In the genomic region with DNA sequence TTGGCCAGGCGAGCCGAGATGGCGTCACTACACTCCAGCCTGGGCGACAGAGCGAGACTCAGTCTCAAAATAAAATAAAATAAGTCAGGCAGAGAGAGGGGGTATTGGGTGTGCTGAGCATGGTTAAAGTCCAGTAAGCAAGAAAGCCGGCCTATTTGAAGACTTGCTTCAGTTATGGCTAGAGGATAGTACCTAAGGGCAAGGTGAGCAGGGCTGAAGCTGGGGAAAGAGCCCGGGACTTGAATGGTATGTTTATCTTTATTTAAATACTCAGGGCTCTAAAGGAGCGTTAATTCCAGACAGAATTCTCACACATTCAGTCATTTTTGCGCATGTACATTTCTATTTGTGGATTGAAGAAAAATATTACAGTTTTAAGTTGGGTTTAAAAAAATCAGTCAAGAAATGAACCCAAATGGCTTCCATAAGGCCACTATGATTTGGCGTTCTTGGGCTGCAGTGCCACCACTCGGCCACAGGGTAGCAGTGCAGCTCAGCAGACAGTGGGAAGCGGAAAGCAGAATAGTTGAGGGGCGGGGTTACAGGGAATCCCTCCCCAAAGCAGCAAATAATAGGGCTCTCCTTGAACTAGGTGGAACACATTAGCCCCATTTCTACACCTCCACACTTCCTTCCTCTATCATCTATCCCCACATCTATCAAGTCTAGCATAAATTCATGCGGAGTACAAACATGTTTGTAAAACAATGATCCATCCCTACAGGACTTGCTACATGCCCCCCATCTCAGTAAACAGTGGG, we compare ENCODE assay signal across 1 cellular context.
TF ChIP-seq lines count a peak whose summit lies in the region.

No MANE protein-coding gene starts in this region.

TF ChIP-seq in HepG2, 621 proteins besides CTCF, POLR2A, EP300 and RAD21 (continued from another document and continues in another):
- TF ChIP-seq, protein P1, sequence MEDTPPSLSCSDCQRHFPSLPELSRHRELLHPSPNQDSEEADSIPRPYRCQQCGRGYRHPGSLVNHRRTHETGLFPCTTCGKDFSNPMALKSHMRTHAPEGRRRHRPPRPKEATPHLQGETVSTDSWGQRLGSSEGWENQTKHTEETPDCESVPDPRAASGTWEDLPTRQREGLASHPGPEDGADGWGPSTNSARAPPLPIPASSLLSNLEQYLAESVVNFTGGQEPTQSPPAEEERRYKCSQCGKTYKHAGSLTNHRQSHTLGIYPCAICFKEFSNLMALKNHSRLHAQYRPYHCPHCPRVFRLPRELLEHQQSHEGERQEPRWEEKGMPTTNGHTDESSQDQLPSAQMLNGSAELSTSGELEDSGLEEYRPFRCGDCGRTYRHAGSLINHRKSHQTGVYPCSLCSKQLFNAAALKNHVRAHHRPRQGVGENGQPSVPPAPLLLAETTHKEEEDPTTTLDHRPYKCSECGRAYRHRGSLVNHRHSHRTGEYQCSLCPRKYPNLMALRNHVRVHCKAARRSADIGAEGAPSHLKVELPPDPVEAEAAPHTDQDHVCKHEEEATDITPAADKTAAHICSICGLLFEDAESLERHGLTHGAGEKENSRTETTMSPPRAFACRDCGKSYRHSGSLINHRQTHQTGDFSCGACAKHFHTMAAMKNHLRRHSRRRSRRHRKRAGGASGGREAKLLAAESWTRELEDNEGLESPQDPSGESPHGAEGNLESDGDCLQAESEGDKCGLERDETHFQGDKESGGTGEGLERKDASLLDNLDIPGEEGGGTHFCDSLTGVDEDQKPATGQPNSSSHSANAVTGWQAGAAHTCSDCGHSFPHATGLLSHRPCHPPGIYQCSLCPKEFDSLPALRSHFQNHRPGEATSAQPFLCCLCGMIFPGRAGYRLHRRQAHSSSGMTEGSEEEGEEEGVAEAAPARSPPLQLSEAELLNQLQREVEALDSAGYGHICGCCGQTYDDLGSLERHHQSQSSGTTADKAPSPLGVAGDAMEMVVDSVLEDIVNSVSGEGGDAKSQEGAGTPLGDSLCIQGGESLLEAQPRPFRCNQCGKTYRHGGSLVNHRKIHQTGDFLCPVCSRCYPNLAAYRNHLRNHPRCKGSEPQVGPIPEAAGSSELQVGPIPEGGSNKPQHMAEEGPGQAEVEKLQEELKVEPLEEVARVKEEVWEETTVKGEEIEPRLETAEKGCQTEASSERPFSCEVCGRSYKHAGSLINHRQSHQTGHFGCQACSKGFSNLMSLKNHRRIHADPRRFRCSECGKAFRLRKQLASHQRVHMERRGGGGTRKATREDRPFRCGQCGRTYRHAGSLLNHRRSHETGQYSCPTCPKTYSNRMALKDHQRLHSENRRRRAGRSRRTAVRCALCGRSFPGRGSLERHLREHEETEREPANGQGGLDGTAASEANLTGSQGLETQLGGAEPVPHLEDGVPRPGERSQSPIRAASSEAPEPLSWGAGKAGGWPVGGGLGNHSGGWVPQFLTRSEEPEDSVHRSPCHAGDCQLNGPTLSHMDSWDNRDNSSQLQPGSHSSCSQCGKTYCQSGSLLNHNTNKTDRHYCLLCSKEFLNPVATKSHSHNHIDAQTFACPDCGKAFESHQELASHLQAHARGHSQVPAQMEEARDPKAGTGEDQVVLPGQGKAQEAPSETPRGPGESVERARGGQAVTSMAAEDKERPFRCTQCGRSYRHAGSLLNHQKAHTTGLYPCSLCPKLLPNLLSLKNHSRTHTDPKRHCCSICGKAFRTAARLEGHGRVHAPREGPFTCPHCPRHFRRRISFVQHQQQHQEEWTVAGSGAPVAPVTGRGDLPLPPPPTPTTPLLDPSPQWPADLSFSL (CRISPR knock-in tag; IDR thresholded peaks at IDR 0.05), result no peak
- TF ChIP-seq KMT2A (CRISPR knock-in tag; IDR thresholded peaks at IDR 0.05), result no peak
- TF ChIP-seq FOXK2 (IDR thresholded peaks at IDR 0.05), result no peak
- TF ChIP-seq ZNF878 (CRISPR knock-in tag; IDR thresholded peaks at IDR 0.05), result no peak
- TF ChIP-seq KDM4B (CRISPR knock-in tag; IDR thresholded peaks at IDR 0.05), result no peak
- TF ChIP-seq, protein P2, sequence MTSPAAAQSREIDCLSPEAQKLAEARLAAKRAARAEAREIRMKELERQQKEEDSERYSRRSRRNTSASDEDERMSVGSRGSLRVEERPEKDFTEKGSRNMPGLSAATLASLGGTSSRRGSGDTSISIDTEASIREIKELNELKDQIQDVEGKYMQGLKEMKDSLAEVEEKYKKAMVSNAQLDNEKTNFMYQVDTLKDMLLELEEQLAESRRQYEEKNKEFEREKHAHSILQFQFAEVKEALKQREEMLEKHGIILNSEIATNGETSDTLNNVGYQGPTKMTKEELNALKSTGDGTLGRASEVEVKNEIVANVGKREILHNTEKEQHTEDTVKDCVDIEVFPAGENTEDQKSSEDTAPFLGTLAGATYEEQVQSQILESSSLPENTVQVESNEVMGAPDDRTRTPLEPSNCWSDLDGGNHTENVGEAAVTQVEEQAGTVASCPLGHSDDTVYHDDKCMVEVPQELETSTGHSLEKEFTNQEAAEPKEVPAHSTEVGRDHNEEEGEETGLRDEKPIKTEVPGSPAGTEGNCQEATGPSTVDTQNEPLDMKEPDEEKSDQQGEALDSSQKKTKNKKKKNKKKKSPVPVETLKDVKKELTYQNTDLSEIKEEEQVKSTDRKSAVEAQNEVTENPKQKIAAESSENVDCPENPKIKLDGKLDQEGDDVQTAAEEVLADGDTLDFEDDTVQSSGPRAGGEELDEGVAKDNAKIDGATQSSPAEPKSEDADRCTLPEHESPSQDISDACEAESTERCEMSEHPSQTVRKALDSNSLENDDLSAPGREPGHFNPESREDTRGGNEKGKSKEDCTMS (CRISPR knock-in tag; conservative IDR thresholded peaks at IDR 0.05), result no peak
- 0 out of 2 replicates have a peak, but pooled peaks have one; percentile 33 for TF ChIP-seq HDAC2 (CRISPR knock-in tag; IDR thresholded peaks at IDR 0.05)
- TF ChIP-seq, protein P3, sequence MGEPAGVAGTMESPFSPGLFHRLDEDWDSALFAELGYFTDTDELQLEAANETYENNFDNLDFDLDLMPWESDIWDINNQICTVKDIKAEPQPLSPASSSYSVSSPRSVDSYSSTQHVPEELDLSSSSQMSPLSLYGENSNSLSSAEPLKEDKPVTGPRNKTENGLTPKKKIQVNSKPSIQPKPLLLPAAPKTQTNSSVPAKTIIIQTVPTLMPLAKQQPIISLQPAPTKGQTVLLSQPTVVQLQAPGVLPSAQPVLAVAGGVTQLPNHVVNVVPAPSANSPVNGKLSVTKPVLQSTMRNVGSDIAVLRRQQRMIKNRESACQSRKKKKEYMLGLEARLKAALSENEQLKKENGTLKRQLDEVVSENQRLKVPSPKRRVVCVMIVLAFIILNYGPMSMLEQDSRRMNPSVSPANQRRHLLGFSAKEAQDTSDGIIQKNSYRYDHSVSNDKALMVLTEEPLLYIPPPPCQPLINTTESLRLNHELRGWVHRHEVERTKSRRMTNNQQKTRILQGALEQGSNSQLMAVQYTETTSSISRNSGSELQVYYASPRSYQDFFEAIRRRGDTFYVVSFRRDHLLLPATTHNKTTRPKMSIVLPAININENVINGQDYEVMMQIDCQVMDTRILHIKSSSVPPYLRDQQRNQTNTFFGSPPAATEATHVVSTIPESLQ (CRISPR knock-in tag; conservative IDR thresholded peaks at IDR 0.05), result no peak
- no peak for TF ChIP-seq BRD4 (CRISPR knock-in tag; IDR thresholded peaks at IDR 0.05)
- TF ChIP-seq ZNF17 (CRISPR knock-in tag; IDR thresholded peaks at IDR 0.05), result no peak
- TF ChIP-seq PHF21A (CRISPR knock-in tag; IDR thresholded peaks at IDR 0.05), result no peak
- no peak for TF ChIP-seq FOXM1 (CRISPR knock-in tag; IDR thresholded peaks at IDR 0.05)
- TF ChIP-seq HDAC1 (CRISPR knock-in tag; IDR thresholded peaks at IDR 0.05), result no peak
- no peak for TF ChIP-seq PAF1 (CRISPR knock-in tag; IDR thresholded peaks at IDR 0.05)
- no peak for TF ChIP-seq ZFP36 (IDR thresholded peaks at IDR 0.05; ENCODE audit: borderline replicate concordance, low read depth, low read length, partially characterized antibody)
- TF ChIP-seq, protein P4, sequence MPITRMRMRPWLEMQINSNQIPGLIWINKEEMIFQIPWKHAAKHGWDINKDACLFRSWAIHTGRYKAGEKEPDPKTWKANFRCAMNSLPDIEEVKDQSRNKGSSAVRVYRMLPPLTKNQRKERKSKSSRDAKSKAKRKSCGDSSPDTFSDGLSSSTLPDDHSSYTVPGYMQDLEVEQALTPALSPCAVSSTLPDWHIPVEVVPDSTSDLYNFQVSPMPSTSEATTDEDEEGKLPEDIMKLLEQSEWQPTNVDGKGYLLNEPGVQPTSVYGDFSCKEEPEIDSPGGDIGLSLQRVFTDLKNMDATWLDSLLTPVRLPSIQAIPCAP (CRISPR knock-in tag; IDR thresholded peaks at IDR 0.05; ENCODE audit: low read depth), result no peak
- TF ChIP-seq, protein P5, sequence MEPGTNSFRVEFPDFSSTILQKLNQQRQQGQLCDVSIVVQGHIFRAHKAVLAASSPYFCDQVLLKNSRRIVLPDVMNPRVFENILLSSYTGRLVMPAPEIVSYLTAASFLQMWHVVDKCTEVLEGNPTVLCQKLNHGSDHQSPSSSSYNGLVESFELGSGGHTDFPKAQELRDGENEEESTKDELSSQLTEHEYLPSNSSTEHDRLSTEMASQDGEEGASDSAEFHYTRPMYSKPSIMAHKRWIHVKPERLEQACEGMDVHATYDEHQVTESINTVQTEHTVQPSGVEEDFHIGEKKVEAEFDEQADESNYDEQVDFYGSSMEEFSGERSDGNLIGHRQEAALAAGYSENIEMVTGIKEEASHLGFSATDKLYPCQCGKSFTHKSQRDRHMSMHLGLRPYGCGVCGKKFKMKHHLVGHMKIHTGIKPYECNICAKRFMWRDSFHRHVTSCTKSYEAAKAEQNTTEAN (CRISPR knock-in tag; conservative IDR thresholded peaks at IDR 0.05), result no peak
- no peak for TF ChIP-seq CBFB (CRISPR knock-in tag; IDR thresholded peaks at IDR 0.05)
- peak; percentile 70; the same call in 1 of the 2 replicates for TF ChIP-seq MIXL1 (CRISPR knock-in tag; IDR thresholded peaks at IDR 0.05)
- TF ChIP-seq, protein P6, sequence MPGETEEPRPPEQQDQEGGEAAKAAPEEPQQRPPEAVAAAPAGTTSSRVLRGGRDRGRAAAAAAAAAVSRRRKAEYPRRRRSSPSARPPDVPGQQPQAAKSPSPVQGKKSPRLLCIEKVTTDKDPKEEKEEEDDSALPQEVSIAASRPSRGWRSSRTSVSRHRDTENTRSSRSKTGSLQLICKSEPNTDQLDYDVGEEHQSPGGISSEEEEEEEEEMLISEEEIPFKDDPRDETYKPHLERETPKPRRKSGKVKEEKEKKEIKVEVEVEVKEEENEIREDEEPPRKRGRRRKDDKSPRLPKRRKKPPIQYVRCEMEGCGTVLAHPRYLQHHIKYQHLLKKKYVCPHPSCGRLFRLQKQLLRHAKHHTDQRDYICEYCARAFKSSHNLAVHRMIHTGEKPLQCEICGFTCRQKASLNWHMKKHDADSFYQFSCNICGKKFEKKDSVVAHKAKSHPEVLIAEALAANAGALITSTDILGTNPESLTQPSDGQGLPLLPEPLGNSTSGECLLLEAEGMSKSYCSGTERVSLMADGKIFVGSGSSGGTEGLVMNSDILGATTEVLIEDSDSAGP (CRISPR knock-in tag; IDR thresholded peaks at IDR 0.05; ENCODE audit: borderline replicate concordance), result no peak
- no peak for TF ChIP-seq KLF15 (CRISPR knock-in tag; IDR thresholded peaks at IDR 0.05; ENCODE audit: borderline replicate concordance)
- TF ChIP-seq ELF3 (CRISPR knock-in tag; IDR thresholded peaks at IDR 0.05), result peak; percentile 52; the same call in 1 of the 2 replicates
- TF ChIP-seq ZMAT3 (CRISPR knock-in tag; conservative IDR thresholded peaks at IDR 0.05), result no peak
- no peak for TF ChIP-seq PCBP2 (optimal IDR thresholded peaks at IDR 0.05; ENCODE audit: low read depth, low read length, poor library complexity, severe bottlenecking)
- 0 out of 2 replicates have a peak, but pooled peaks have one; percentile 56 for TF ChIP-seq ZNF772 (CRISPR knock-in tag; IDR thresholded peaks at IDR 0.05)
- TF ChIP-seq ZBTB7A (CRISPR knock-in tag; IDR thresholded peaks at IDR 0.05), result no peak
- TF ChIP-seq ZNF776 (CRISPR knock-in tag; IDR thresholded peaks at IDR 0.05), result no peak
- peak; percentile 65 for TF ChIP-seq GATAD2A (CRISPR knock-in tag; IDR thresholded peaks at IDR 0.05)
- no peak for TF ChIP-seq SMAD9 (CRISPR knock-in tag; IDR thresholded peaks at IDR 0.05)
- TF ChIP-seq, protein P7, sequence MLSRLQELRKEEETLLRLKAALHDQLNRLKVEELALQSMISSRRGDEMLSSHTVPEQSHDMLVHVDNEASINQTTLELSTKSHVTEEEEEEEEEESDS (CRISPR knock-in tag; IDR thresholded peaks at IDR 0.05; ENCODE audit: borderline replicate concordance), result no peak
- TF ChIP-seq, protein P8, sequence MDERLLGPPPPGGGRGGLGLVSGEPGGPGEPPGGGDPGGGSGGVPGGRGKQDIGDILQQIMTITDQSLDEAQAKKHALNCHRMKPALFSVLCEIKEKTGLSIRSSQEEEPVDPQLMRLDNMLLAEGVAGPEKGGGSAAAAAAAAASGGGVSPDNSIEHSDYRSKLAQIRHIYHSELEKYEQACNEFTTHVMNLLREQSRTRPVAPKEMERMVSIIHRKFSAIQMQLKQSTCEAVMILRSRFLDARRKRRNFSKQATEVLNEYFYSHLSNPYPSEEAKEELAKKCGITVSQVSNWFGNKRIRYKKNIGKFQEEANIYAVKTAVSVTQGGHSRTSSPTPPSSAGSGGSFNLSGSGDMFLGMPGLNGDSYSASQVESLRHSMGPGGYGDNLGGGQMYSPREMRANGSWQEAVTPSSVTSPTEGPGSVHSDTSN (CRISPR knock-in tag; IDR thresholded peaks at IDR 0.05), result no peak
- TF ChIP-seq ZFX (CRISPR knock-in tag; IDR thresholded peaks at IDR 0.05; ENCODE audit: low read depth), result no peak
- TF ChIP-seq, protein P9, sequence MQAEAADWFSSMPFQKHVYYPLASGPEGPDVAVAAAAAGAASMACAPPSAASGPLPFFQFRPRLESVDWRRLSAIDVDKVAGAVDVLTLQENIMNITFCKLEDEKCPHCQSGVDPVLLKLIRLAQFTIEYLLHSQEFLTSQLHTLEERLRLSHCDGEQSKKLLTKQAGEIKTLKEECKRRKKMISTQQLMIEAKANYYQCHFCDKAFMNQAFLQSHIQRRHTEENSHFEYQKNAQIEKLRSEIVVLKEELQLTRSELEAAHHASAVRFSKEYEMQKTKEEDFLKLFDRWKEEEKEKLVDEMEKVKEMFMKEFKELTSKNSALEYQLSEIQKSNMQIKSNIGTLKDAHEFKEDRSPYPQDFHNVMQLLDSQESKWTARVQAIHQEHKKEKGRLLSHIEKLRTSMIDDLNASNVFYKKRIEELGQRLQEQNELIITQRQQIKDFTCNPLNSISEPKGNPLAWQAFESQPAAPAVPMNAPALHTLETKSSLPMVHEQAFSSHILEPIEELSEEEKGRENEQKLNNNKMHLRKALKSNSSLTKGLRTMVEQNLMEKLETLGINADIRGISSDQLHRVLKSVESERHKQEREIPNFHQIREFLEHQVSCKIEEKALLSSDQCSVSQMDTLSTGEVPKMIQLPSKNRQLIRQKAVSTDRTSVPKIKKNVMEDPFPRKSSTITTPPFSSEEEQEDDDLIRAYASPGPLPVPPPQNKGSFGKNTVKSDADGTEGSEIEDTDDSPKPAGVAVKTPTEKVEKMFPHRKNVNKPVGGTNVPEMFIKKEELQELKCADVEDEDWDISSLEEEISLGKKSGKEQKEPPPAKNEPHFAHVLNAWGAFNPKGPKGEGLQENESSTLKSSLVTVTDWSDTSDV (CRISPR knock-in tag; IDR thresholded peaks at IDR 0.05), result no peak
